Comparison of ENCODE assay signal across 21 cellular contexts in the genomic region with DNA sequence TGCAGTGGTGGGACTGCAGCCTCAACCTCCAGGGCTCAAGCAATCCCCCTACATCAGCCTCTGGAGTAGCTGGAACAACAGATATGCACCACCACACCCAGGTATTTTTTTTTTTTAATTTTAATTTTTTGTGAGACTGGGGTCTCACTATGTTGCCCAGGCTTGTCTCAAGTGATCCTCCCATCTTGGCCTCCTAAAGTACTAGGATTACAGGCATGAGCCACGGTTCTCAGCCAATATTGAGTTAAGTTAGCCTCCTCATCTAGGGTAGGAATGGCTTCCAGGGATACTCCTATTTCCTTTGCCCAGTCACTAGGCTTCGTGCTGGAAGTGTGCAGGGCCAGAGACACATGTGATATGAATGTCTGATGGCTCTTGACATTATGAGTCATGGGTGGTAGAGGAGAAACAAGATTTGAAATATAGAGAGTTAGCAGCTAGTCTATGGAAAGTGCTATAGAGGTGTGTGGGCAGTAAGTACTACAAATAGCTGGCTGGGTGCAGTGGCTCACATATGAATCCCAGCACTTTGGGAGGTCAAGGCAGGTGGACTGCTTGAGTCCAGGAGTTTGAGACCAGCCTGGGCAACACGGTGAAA. TPM values are rescaled to one million over a fixed set of nuclear protein-coding genes. Genes with fewer than 3 reads are reported as not detected.
DNase-seq lines count a peak whose midpoint lies in the region; ATAC-seq, FAIRE-seq and TF ChIP-seq lines count a peak whose summit lies in the region.
"Had no signal": no experiment of that assay in that cellular context is flagged by ENCODE, and none has a peak within 500 bp of the region (broad histone marks: within the 10 kb centered on the region; RNA-seq: fewer than 3 reads in every experiment).

No MANE protein-coding gene starts in this region.

- no peaks in the 10 kb centered on the region for H3K36me3 Mint-ChIP-seq in natural killer cell
- H3K36me3 Mint-ChIP-seq: stimulated activated memory B cell treated with anti-CD40 and anti-IgM and Interleukin-4, amounts not matched to agents 10 μg/mL and 1 μg/mL and 100 μg/mL, for 72 hours had no signal

- RAD21 ChIA-PET in GM12878 (lab: Charles Lee; ENCODE audit: unreplicated experiment), result interaction anchor here (0.7 kb wide), 1 partner anchor 273 kb away, joined by 3 read pairs; no protein-coding TSS in a partner anchor

- peaks cover 5% of the 10 kb centered on the region in 2 donors for H3K4me1 Mint-ChIP-seq in natural killer cell

- SMC1A ChIA-PET in GM12878 (lab: Charles Lee; ENCODE audit: uncharacterized antibody, unreplicated experiment), result no interaction called here

- DNase-seq in Caki2 (ENCODE audit: low read depth) (peak; percentile 26), GM12891 (ENCODE audit: insufficient read length, low spot score) (no peak), GM12878 (ENCODE audit: low read depth, low spot score) (no peak), natural killer cell (no peak), transverse colon (no peak)
- DNase-seq: cortex of kidney, DND-41, erythroblast, head of caudate nucleus, MM.1S, NCI-H2029, NCI-H526 treated with DMSO at 0.1 percent for 48 hours, nucleus accumbens, upper lobe of right lung had no signal

- H2AFZ ChIP-seq in GM12878 (ENCODE audit: control insufficient read depth, low read depth, low read length), result no peak overlapping the region

- TF ChIP-seq EP300 in GM12878 (IDR thresholded peaks at IDR 0.05; ENCODE audit: borderline replicate concordance in 1 of 2, control insufficient read depth in 1 of 2, low read depth in 2 of 2, low read length in 2 of 2) (no peak), transverse colon (IDR thresholded peaks at IDR 0.05; ENCODE audit: low read depth) (no peak)

- BruUV-seq in GM12878 (replicated peaks; lab: Mats Ljungman, UMichigan), result no TSS peak

- H3K4me1 ChIP-seq in GM12878 (ENCODE audit: control insufficient read depth, insufficient read depth, low read length) (0 out of 2 replicates have a peak, but pooled peaks cover 4% of the 10 kb centered on the region), transverse colon (peaks cover 0 to 6% (median 5%) of the 10 kb centered on the region in 4 donors)
- H3K4me1 ChIP-seq: ascending aorta had no signal

- WGBS in GM12878 (ENCODE audit: insufficient coverage, insufficient replicate concordance, low lambda C conversion rate, missing lambda C conversion rate), result 3% methylated on average over 3 of the region's 3 CpGs
- 63 to 72% methylated on average over 2 to 3 of the region's 3 CpGs for WGBS in transverse colon (ENCODE audit: low coverage in 1 of 2), 2 donors

- intact Hi-C loops in GM12878 (cut with micrococcal nuclease; ENCODE audit: unreplicated experiment), result no loop called here
- intact Hi-C loops in natural killer cell (cut with micrococcal nuclease), result no loop called here
- intact Hi-C loops in transverse colon (cut with DNase I; ENCODE audit: low total_unique reads), result no loop called here

- no peaks in the 10 kb centered on the region for H3K9me3 ChIP-seq in GM12878 (replicated peaks; ENCODE audit: control insufficient read depth, insufficient read depth, low read length)
- no peaks in the 10 kb centered on the region for H3K9me3 ChIP-seq in transverse colon
- H3K9me3 ChIP-seq: ascending aorta, upper lobe of right lung had no signal

- ATAC-seq in GM12878 (peak; percentile 42; the same call in 2 of the 3 replicates), HG03571 (IDR thresholded peaks at IDR 0.05; ENCODE audit: unreplicated experiment) (no peak), natural killer cell (no peak)
- ATAC-seq: HCT116; stimulated activated memory B cell treated with anti-CD40 and anti-IgM and Interleukin-4, amounts not matched to agents 10 μg/mL and 1 μg/mL and 100 μg/mL, for 72 hours; upper lobe of right lung had no signal

- no peak overlapping the region for H3K4me3 Mint-ChIP-seq in natural killer cell
- H3K4me3 Mint-ChIP-seq: stimulated activated memory B cell treated with anti-CD40 and anti-IgM and Interleukin-4, amounts not matched to agents 10 μg/mL and 1 μg/mL and 100 μg/mL, for 72 hours had no signal

- CTCF ChIA-PET in GM12878 (lab: Yijun Ruan, JAX), result interaction anchor here (0.8 to 4.1 kb wide), 2 partner anchors 9 to 12 kb away, joined by 3 to 20 read pairs; no protein-coding TSS in a partner anchor

- POLR2A ChIA-PET in GM12878 (lab: Charles Lee), result interaction anchor here (0.6 to 0.8 kb wide), 2 partner anchors 12 to 188 kb away, joined by 3 to 4 read pairs; no protein-coding TSS in a partner anchor

- in situ Hi-C loops in Caki2 (cut with HindIII; ENCODE audit: low pct_unique_long_range_greater_than_20kb, low sequenced_read_pairs) (no loop called here), GM12878 (cut with MboI) (no loop called here), transverse colon (cut with MboI; ENCODE audit: low pct_ligation_motif_present in 1 of 4, low pct_unique_long_range_greater_than_20kb in 1 of 4, low sequenced_read_pairs in 3 of 4) (loop anchor here in 1 of 4 donors (25.0 kb wide), 1 partner anchor 895 kb away; the partner anchor contains the start of genes DVL2, GABARAP and PHF23)

- H4K20me1 ChIP-seq in GM12878 (ENCODE audit: control insufficient read depth, insufficient read depth), result no peaks in the 10 kb centered on the region

- no peak for TF ChIP-seq RAD21 in GM12878 (IDR thresholded peaks at IDR 0.05; ENCODE audit: insufficient read depth, low read depth, low read length)

- no peak overlapping the region for H3K27ac Mint-ChIP-seq in natural killer cell
- H3K27ac Mint-ChIP-seq: activated T-helper 2 cell treated with anti-CD3 and anti-CD28 coated beads, Interferon-gamma antibody, Interleukin-2, Interleukin-4, amounts not matched to agents 10 μg/mL and 5 μg/mL and 100 μg/mL, durations not matched to agents 14 hours and 24 hours and 36 hours; stimulated activated memory B cell treated with anti-CD40 and anti-IgM and Interleukin-4, amounts not matched to agents 10 μg/mL and 1 μg/mL and 100 μg/mL, for 72 hours had no signal

- TF ChIP-seq POLR2A in GM12891 (IDR thresholded peaks at IDR 0.05; ENCODE audit: low read depth, low read length) (no peak), GM12878 (IDR thresholded peaks at IDR 0.05; ENCODE audit: low read depth, low read length) (no peak), transverse colon (IDR thresholded peaks at IDR 0.05) (no peak)

- TF ChIP-seq CTCF in GM12878 (IDR thresholded peaks at IDR 0.05 in 2 of 3, conservative IDR thresholded peaks at IDR 0.05 in 1 of 3; ENCODE audit: control insufficient read depth in 2 of 3, extremely low read depth in 1 of 3, insufficient read depth in 1 of 3, low read depth in 3 of 3, low read length in 3 of 3) (no peak), natural killer cell (IDR thresholded peaks at IDR 0.05) (no peak), transverse colon (IDR thresholded peaks at IDR 0.05) (no peak)

- no peak overlapping the region for H3K9ac ChIP-seq in GM12878 (ENCODE audit: control insufficient read depth, insufficient read depth, low read length)

- no peak overlapping the region for H3K27ac ChIP-seq in GM12878 (ENCODE audit: control insufficient read depth, insufficient read depth)
- no peak overlapping the region for H3K27ac ChIP-seq in transverse colon
- H3K27ac ChIP-seq: ascending aorta, C4-2B, upper lobe of right lung had no signal

- no peak overlapping the region for H3K4me2 ChIP-seq in GM12878 (ENCODE audit: control insufficient read depth, insufficient read depth)

- H3K27me3 Mint-ChIP-seq in natural killer cell (ENCODE audit: low read depth in 2 of 2), result peaks cover 16% of the 10 kb centered on the region in 2 donors

- H3K36me3 ChIP-seq in GM12878 (ENCODE audit: control insufficient read depth in 2 of 2, insufficient read depth in 2 of 2, low read length in 1 of 2) (no peaks in the 10 kb centered on the region), transverse colon (no peaks in the 10 kb centered on the region)
- H3K36me3 ChIP-seq: ascending aorta, upper lobe of right lung had no signal

- no peaks in the 10 kb centered on the region for H3K9me3 Mint-ChIP-seq in natural killer cell
- H3K9me3 Mint-ChIP-seq: activated T-helper 2 cell treated with anti-CD3 and anti-CD28 coated beads, Interferon-gamma antibody, Interleukin-2, Interleukin-4, amounts not matched to agents 10 μg/mL and 5 μg/mL and 100 μg/mL, durations not matched to agents 14 hours and 24 hours and 36 hours; stimulated activated memory B cell treated with anti-CD40 and anti-IgM and Interleukin-4, amounts not matched to agents 10 μg/mL and 1 μg/mL and 100 μg/mL, for 72 hours had no signal

- H3K27me3 ChIP-seq in GM12878 (replicated peaks in 1 of 2; ENCODE audit: control insufficient read depth in 2 of 2, insufficient read depth in 2 of 2, low read length in 1 of 2) (no peaks in the 10 kb centered on the region), transverse colon (peaks cover 48% of the 10 kb centered on the region)
- H3K27me3 ChIP-seq: ascending aorta had no signal

- H3K4me3 ChIP-seq in GM12878 (no peak overlapping the region), transverse colon (no peak overlapping the region)
- H3K4me3 ChIP-seq: ascending aorta, upper lobe of right lung had no signal

- no peaks in the 10 kb centered on the region for H3K79me2 ChIP-seq in GM12878 (ENCODE audit: control insufficient read depth, insufficient read depth, low read length)

- FAIRE-seq in GM12891 (lab: Jason Lieb, UNC), result peak; percentile 56
- no peak for FAIRE-seq in GM12878 (lab: Jason Lieb, UNC)

RNA-seq across cellular contexts. Expression of gene HES7, which starts 8.0 kb away (rescaled TPM):
- 5.3 TPM in 1 of 2 replicates, not detected in the other for total RNA-seq in Caki2 (2014; rRNA removed; shearing (Covaris generic); ENCODE audit: low replicate concordance)
- polyA plus RNA-seq in GM12891 (2012; ENCODE audit: low read depth, missing spikeins), result 0.39 TPM
- total RNA-seq in GM12878 (2013; cell fraction: nucleolus; rRNA removed), result 1.8 and 2.2 TPM in 2 replicates
- total RNA-seq in GM12878 (2014; rRNA removed) (0.22 and 1.1 TPM in 2 replicates), GM12878 (2014; rRNA removed; fragmentation: Illumina TruSeq; extraction: Trizol) (0.09 TPM in 1 of 2 replicates, not detected in the other), GM12878 (2021) (1.3 and 1.9 TPM in 2 replicates), natural killer cell (under 1 TPM; 0.50 to 0.77 (median 0.61) TPM), transverse colon (not detected)
- polyA plus RNA-seq in GM12878 (2011; ENCODE audit: low read depth), result not detected
- polyA plus RNA-seq in GM12878 (2011; rRNA removed) (0.27 and 0.38 TPM in 2 replicates), GM12878 (2014; fragmentation: Illumina TruSeq; extraction: Trizol) (not detected in 2 replicates), GM12878 (2014; fragmentation: Nextera tagmentation; extraction: Ambion mirVana) (under 1 TPM in 1 of 2 experiments, not detected in 1; 0.07 TPM), GM12878 (2014; rRNA removed) (0.87 and 1.3 TPM in 2 replicates), GM12878 (2016; fragmentation: Nextera tagmentation; extraction: Ambion mirVana) (under 1 TPM in 1 of 2 experiments, not detected in 1; 0.08 TPM)
- 0.34 and 0.84 TPM in 2 replicates for polyA plus RNA-seq in GM12878 (2011; cell fraction: cytosol; rRNA removed)
- polyA plus RNA-seq in GM12878 (2011; cell fraction: nucleus; rRNA removed), result 8.3 and 9.4 TPM in 2 replicates
- polyA plus RNA-seq in GM12878 (2012), result 0.65 and 0.66 TPM in 2 replicates
- not detected in 2 replicates for polyA minus RNA-seq in GM12878 (2011; rRNA and poly(A)+ RNA removed)
- polyA minus RNA-seq in GM12878 (2011; cell fraction: cytosol; rRNA and poly(A)+ RNA removed), result not detected in 2 replicates
- polyA minus RNA-seq in GM12878 (2011; cell fraction: nucleus; rRNA and poly(A)+ RNA removed), result 0.36 and 0.48 TPM in 2 replicates
- total RNA-seq: ascending aorta, kidney epithelial cell, upper lobe of right lung had no signal

RNA-seq across cellular contexts. Expression of gene ALOXE3, which starts 13.6 kb away (rescaled TPM):
- not detected in 2 replicates for total RNA-seq in Caki2 (2014; rRNA removed; shearing (Covaris generic); ENCODE audit: low replicate concordance)
- not detected for polyA plus RNA-seq in GM12891 (2012; ENCODE audit: low read depth, missing spikeins)
- total RNA-seq in GM12878 (2013; cell fraction: nucleolus; rRNA removed), result not detected in 2 replicates
- not detected in 2 replicates for total RNA-seq in GM12878 (2014; rRNA removed)
- total RNA-seq in GM12878 (2014; rRNA removed; fragmentation: Illumina TruSeq; extraction: Trizol), result not detected in 2 replicates
- total RNA-seq in GM12878 (2021), result not detected in 2 replicates
- polyA plus RNA-seq in GM12878 (2011; ENCODE audit: low read depth), result not detected
- polyA plus RNA-seq in GM12878 (2011; rRNA removed), result 0.04 and 0.09 TPM in 2 replicates
- 0.06 and 0.10 TPM in 2 replicates for polyA plus RNA-seq in GM12878 (2011; cell fraction: cytosol; rRNA removed)
- 0.04 TPM in 1 of 2 replicates, not detected in the other for polyA plus RNA-seq in GM12878 (2011; cell fraction: nucleus; rRNA removed)
- polyA plus RNA-seq in GM12878 (2012), result not detected in 2 replicates
- polyA plus RNA-seq in GM12878 (2014; fragmentation: Illumina TruSeq; extraction: Trizol), result not detected in 2 replicates
- not detected for polyA plus RNA-seq in GM12878 (2014; fragmentation: Nextera tagmentation; extraction: Ambion mirVana)
- not detected in 2 replicates for polyA plus RNA-seq in GM12878 (2014; rRNA removed)
- polyA plus RNA-seq in GM12878 (2016; fragmentation: Nextera tagmentation; extraction: Ambion mirVana), result not detected
- not detected in 2 replicates for polyA minus RNA-seq in GM12878 (2011; rRNA and poly(A)+ RNA removed)
- not detected in 2 replicates for polyA minus RNA-seq in GM12878 (2011; cell fraction: cytosol; rRNA and poly(A)+ RNA removed)
- polyA minus RNA-seq in GM12878 (2011; cell fraction: nucleus; rRNA and poly(A)+ RNA removed), result not detected in 2 replicates
- total RNA-seq in natural killer cell, result not detected
- under 1 TPM in 1 of 4 donors, not detected in 3; 0.79 TPM for total RNA-seq in transverse colon
- total RNA-seq: activated T-helper 2 cell treated with anti-CD3 and anti-CD28 coated beads, Interferon-gamma antibody, Interleukin-2, Interleukin-4, amounts not matched to agents 10 μg/mL and 5 μg/mL and 100 μg/mL, durations not matched to agents 14 hours and 24 hours and 36 hours; ascending aorta; upper lobe of right lung had no signal

RNA-seq across cellular contexts. Expression of gene PER1, which starts 20.3 kb away (rescaled TPM):
- total RNA-seq in Caki2 (2014; rRNA removed; shearing (Covaris generic); ENCODE audit: low replicate concordance), result 3.2 and 5.6 TPM in 2 replicates
- polyA plus RNA-seq in GM12891 (2012; ENCODE audit: low read depth, missing spikeins), result 17.1 TPM
- total RNA-seq in GM12878 (2013; cell fraction: nucleolus; rRNA removed), result 64.5 and 73.5 TPM in 2 replicates
- total RNA-seq in GM12878 (2014; rRNA removed) (4.9 and 5.5 TPM in 2 replicates), GM12878 (2014; rRNA removed; fragmentation: Illumina TruSeq; extraction: Trizol) (1.9 and 2.2 TPM in 2 replicates), GM12878 (2021) (19.9 and 25.1 TPM in 2 replicates), natural killer cell (1,000 to 10,000 TPM in 1 of 3 donors, 100 to 1,000 TPM in 2; 636 to 1,422 (median 923) TPM), transverse colon (100 to 1,000 TPM in 2 of 4 donors, 10 to 100 TPM in 2; 55.9 to 211 (median 109) TPM)
- polyA plus RNA-seq in GM12878 (2011; ENCODE audit: low read depth), result 22.0 TPM
- polyA plus RNA-seq in GM12878 (2011; rRNA removed) (3.6 and 8.6 TPM in 2 replicates), GM12878 (2014; fragmentation: Illumina TruSeq; extraction: Trizol) (0.81 and 4.1 TPM in 2 replicates), GM12878 (2014; fragmentation: Nextera tagmentation; extraction: Ambion mirVana) (under 1 TPM; 0.02 to 0.26 TPM), GM12878 (2014; rRNA removed) (8.6 and 12.4 TPM in 2 replicates), GM12878 (2016; fragmentation: Nextera tagmentation; extraction: Ambion mirVana) (1 to 10 TPM; 5.3 to 6.7 TPM)
- polyA plus RNA-seq in GM12878 (2011; cell fraction: cytosol; rRNA removed), result 9.8 and 13.3 TPM in 2 replicates
- polyA plus RNA-seq in GM12878 (2011; cell fraction: nucleus; rRNA removed), result 98.4 and 119 TPM in 2 replicates
- polyA plus RNA-seq in GM12878 (2012), result 25.3 and 40.9 TPM in 2 replicates
- 12.9 and 25.3 TPM in 2 replicates for polyA minus RNA-seq in GM12878 (2011; rRNA and poly(A)+ RNA removed)
- polyA minus RNA-seq in GM12878 (2011; cell fraction: cytosol; rRNA and poly(A)+ RNA removed), result 13.7 and 18.7 TPM in 2 replicates
- polyA minus RNA-seq in GM12878 (2011; cell fraction: nucleus; rRNA and poly(A)+ RNA removed), result 39.8 and 46.7 TPM in 2 replicates

RNA-seq across cellular contexts. Expression of gene VAMP2, which starts 30.8 kb away (rescaled TPM):
- 0.09 TPM in 1 of 2 replicates, not detected in the other for total RNA-seq in Caki2 (2014; rRNA removed; shearing (Covaris generic); ENCODE audit: low replicate concordance)
- 40.0 TPM for polyA plus RNA-seq in GM12891 (2012; ENCODE audit: low read depth, missing spikeins)
- 27.6 and 28.5 TPM in 2 replicates for total RNA-seq in GM12878 (2013; cell fraction: nucleolus; rRNA removed)
- total RNA-seq in GM12878 (2014; rRNA removed), result 3.8 and 4.7 TPM in 2 replicates
- total RNA-seq in GM12878 (2014; rRNA removed; fragmentation: Illumina TruSeq; extraction: Trizol), result 6.1 and 6.4 TPM in 2 replicates
- total RNA-seq in GM12878 (2021), result 25.1 and 27.8 TPM in 2 replicates
- polyA plus RNA-seq in GM12878 (2011; ENCODE audit: low read depth), result 33.4 TPM
- 18.8 and 24.9 TPM in 2 replicates for polyA plus RNA-seq in GM12878 (2011; rRNA removed)
- polyA plus RNA-seq in GM12878 (2011; cell fraction: cytosol; rRNA removed), result 22.6 and 33.1 TPM in 2 replicates
- polyA plus RNA-seq in GM12878 (2011; cell fraction: nucleus; rRNA removed), result 68.3 and 69.6 TPM in 2 replicates
- 45.8 and 62.7 TPM in 2 replicates for polyA plus RNA-seq in GM12878 (2012)
- 35.2 and 40.8 TPM in 2 replicates for polyA plus RNA-seq in GM12878 (2014; fragmentation: Illumina TruSeq; extraction: Trizol)
- 1 to 10 TPM; 3.0 to 6.3 TPM for polyA plus RNA-seq in GM12878 (2014; fragmentation: Nextera tagmentation; extraction: Ambion mirVana)
- polyA plus RNA-seq in GM12878 (2014; rRNA removed), result 25.0 and 25.3 TPM in 2 replicates
- polyA plus RNA-seq in GM12878 (2016; fragmentation: Nextera tagmentation; extraction: Ambion mirVana), result 10 to 100 TPM; 25.0 to 28.0 TPM
- polyA minus RNA-seq in GM12878 (2011; rRNA and poly(A)+ RNA removed), result 7.0 and 9.0 TPM in 2 replicates
- polyA minus RNA-seq in GM12878 (2011; cell fraction: cytosol; rRNA and poly(A)+ RNA removed), result 7.4 and 9.2 TPM in 2 replicates
- 12.8 and 17.6 TPM in 2 replicates for polyA minus RNA-seq in GM12878 (2011; cell fraction: nucleus; rRNA and poly(A)+ RNA removed)
- 100 to 1,000 TPM; 191 to 315 (median 234) TPM for total RNA-seq in natural killer cell
- total RNA-seq in transverse colon, result 10 to 100 TPM; 20.9 to 49.4 (median 30.1) TPM

RNA-seq across cellular contexts. Expression of gene TMEM107, which starts 44.2 kb away (rescaled TPM):
- total RNA-seq in Caki2 (2014; rRNA removed; shearing (Covaris generic); ENCODE audit: low replicate concordance), result 47.8 and 62.4 TPM in 2 replicates
- polyA plus RNA-seq in GM12891 (2012; ENCODE audit: low read depth, missing spikeins), result 14.7 TPM
- total RNA-seq in GM12878 (2013; cell fraction: nucleolus; rRNA removed), result 31.8 and 36.0 TPM in 2 replicates
- 38.7 and 47.6 TPM in 2 replicates for total RNA-seq in GM12878 (2014; rRNA removed)
- total RNA-seq in GM12878 (2014; rRNA removed; fragmentation: Illumina TruSeq; extraction: Trizol), result 23.7 and 24.9 TPM in 2 replicates
- 18.6 and 20.0 TPM in 2 replicates for total RNA-seq in GM12878 (2021)
- 9.9 TPM for polyA plus RNA-seq in GM12878 (2011; ENCODE audit: low read depth)
- 32.9 and 33.7 TPM in 2 replicates for polyA plus RNA-seq in GM12878 (2011; rRNA removed)
- 40.2 and 40.3 TPM in 2 replicates for polyA plus RNA-seq in GM12878 (2011; cell fraction: cytosol; rRNA removed)
- polyA plus RNA-seq in GM12878 (2011; cell fraction: nucleus; rRNA removed), result 32.6 and 35.3 TPM in 2 replicates
- polyA plus RNA-seq in GM12878 (2012), result 19.2 and 20.9 TPM in 2 replicates
- polyA plus RNA-seq in GM12878 (2014; fragmentation: Illumina TruSeq; extraction: Trizol), result 7.5 and 7.9 TPM in 2 replicates
- polyA plus RNA-seq in GM12878 (2014; fragmentation: Nextera tagmentation; extraction: Ambion mirVana), result 10 to 100 TPM; 20.8 to 27.0 TPM
- polyA plus RNA-seq in GM12878 (2014; rRNA removed), result 13.0 and 15.7 TPM in 2 replicates
- 10 to 100 TPM; 22.5 to 23.3 TPM for polyA plus RNA-seq in GM12878 (2016; fragmentation: Nextera tagmentation; extraction: Ambion mirVana)
- polyA minus RNA-seq in GM12878 (2011; rRNA and poly(A)+ RNA removed), result 132 and 195 TPM in 2 replicates
- 52.2 and 52.7 TPM in 2 replicates for polyA minus RNA-seq in GM12878 (2011; cell fraction: cytosol; rRNA and poly(A)+ RNA removed)
- 146 and 159 TPM in 2 replicates for polyA minus RNA-seq in GM12878 (2011; cell fraction: nucleus; rRNA and poly(A)+ RNA removed)
- 100 to 1,000 TPM in 1 of 3 donors, 10 to 100 TPM in 2; 48.9 to 101 (median 96.1) TPM for total RNA-seq in natural killer cell
- total RNA-seq in transverse colon, result 10 to 100 TPM in 2 of 4 donors, 1 to 10 TPM in 2; 1.5 to 74.6 (median 18.3) TPM
